ENCODE assay signal across 19 cellular contexts in genomic region chr9:33378121-33378795, GRCh38. TPM values are rescaled to one million over a fixed set of nuclear protein-coding genes. Genes with fewer than 3 reads are reported as not detected.
A peak's percentile ranks its signal among the peaks of the same experiment; 100 is the strongest.
DNase-seq lines count a peak whose midpoint lies in the region; ATAC-seq, FAIRE-seq and TF ChIP-seq lines count a peak whose summit lies in the region.
"Had no signal": no experiment of that assay in that cellular context is flagged by ENCODE, and none has a peak within 500 bp of the region (broad histone marks: within the 10 kb centered on the region; RNA-seq: fewer than 3 reads in every experiment).

No MANE protein-coding gene starts in this region.

- H2BK120ac ChIP-seq in mesenchymal stem cell (ENCODE audit: low read depth, low read length), result no peak overlapping the region
- no peak overlapping the region for H2BK120ac ChIP-seq in neuronal stem cell (ENCODE audit: low read depth, low read length)

- POLR2A ChIA-PET in K562 (lab: Yijun Ruan, JAX), result interaction anchor here (1.0 kb wide), 1 partner anchor 63 kb away, joined by 4 read pairs; no protein-coding TSS in a partner anchor

- H4K8ac ChIP-seq in mesenchymal stem cell (ENCODE audit: low read length) (no peak overlapping the region), neuronal stem cell (ENCODE audit: low read depth, low read length) (no peak overlapping the region)

- H3K4me3 ChIP-seq in K562, result no peak overlapping the region
- no peak overlapping the region for H3K4me3 ChIP-seq in mesenchymal stem cell (ENCODE audit: insufficient read depth in 1 of 2, low read depth in 1 of 2, low read length in 2 of 2)
- no peak overlapping the region for H3K4me3 ChIP-seq in neuronal stem cell (ENCODE audit: low read length in 2 of 2)
- H3K4me3 ChIP-seq in suprapubic skin, result no peak overlapping the region
- H3K4me3 ChIP-seq: A549 had no signal

- TF ChIP-seq EP300 in K562 (IDR thresholded peaks at IDR 0.05; ENCODE audit: low read length), result no peak
- no peak for TF ChIP-seq EP300 in suprapubic skin (IDR thresholded peaks at IDR 0.05)

- intact Hi-C loops in K562 (cut with micrococcal nuclease), result no loop called here

- 71% methylated on average over 6 of the region's 9 CpGs for WGBS in K562 (ENCODE audit: insufficient coverage, low coverage, missing lambda C conversion rate)
- 96% methylated on average over 6 of the region's 9 CpGs for WGBS in mesenchymal stem cell
- WGBS in neuronal stem cell (ENCODE audit: extremely low coverage in 2 of 2, insufficient read length in 2 of 2, insufficient replicate concordance in 1 of 2), 2 donors, result no CpG with 5 or more reads among the region's 9 CpGs
- WGBS in suprapubic skin, result 89% methylated on average over 7 of the region's 9 CpGs

- H3K4me1 ChIP-seq in K562 (replicated peaks in 1 of 2; ENCODE audit: control insufficient read depth in 2 of 2, insufficient read depth in 2 of 2, low read length in 2 of 2) (peaks cover 21 to 23% of the 10 kb centered on the region in 2 experiments), mesenchymal stem cell (ENCODE audit: control insufficient read depth, insufficient read depth, low read depth, low read length) (peaks cover 16% of the 10 kb centered on the region), neuronal stem cell (ENCODE audit: control insufficient read depth in 2 of 2, insufficient read depth in 1 of 2, low read depth in 1 of 2, low read length in 2 of 2) (peaks cover 8 to 9% of the 10 kb centered on the region in 2 donors), suprapubic skin (peaks cover 21% of the 10 kb centered on the region)

- H3K14ac ChIP-seq in mesenchymal stem cell (ENCODE audit: low read length in 2 of 2) (no peak overlapping the region), neuronal stem cell (ENCODE audit: low read length) (no peak overlapping the region)

- CTCF ChIA-PET in K562 (lab: Yijun Ruan, JAX; ENCODE audit: low intra/inter-chr PET ratio), result no interaction called here

- H2AFZ ChIP-seq in K562 (ENCODE audit: low read depth, low read length), result no peak overlapping the region
- H2AFZ ChIP-seq in mesenchymal stem cell (ENCODE audit: low read depth, low read length), result no peak overlapping the region
- no peak overlapping the region for H2AFZ ChIP-seq in neuronal stem cell (ENCODE audit: low read length)

- no peaks in the 10 kb centered on the region for H3K9me1 ChIP-seq in K562 (ENCODE audit: control insufficient read depth, insufficient read depth, low read length)

- H3K27me3 ChIP-seq in K562 (ENCODE audit: control insufficient read depth in 2 of 2, insufficient read depth in 2 of 2, low read length in 2 of 2) (no peaks in the 10 kb centered on the region), mesenchymal stem cell (ENCODE audit: control insufficient read depth in 1 of 2, insufficient read depth in 1 of 2, low read length in 2 of 2) (no peaks in the 10 kb centered on the region), neuronal stem cell (ENCODE audit: control insufficient read depth in 3 of 3, insufficient read depth in 3 of 3, low read depth in 1 of 3, low read length in 3 of 3) (no peaks in the 10 kb centered on the region), suprapubic skin (no peaks in the 10 kb centered on the region)
- H3K27me3 ChIP-seq: BE2C had no signal

- no peak overlapping the region for H3K23ac ChIP-seq in mesenchymal stem cell (ENCODE audit: low read length in 2 of 2)
- no peak overlapping the region for H3K23ac ChIP-seq in neuronal stem cell (ENCODE audit: low read depth, low read length, poor library complexity)

- no peak overlapping the region for H3K9ac ChIP-seq in K562 (ENCODE audit: insufficient read depth in 1 of 2, low read depth in 2 of 2, low read length in 2 of 2)
- H3K9ac ChIP-seq in mesenchymal stem cell (ENCODE audit: low read length), result no peak overlapping the region
- H3K9ac ChIP-seq in neuronal stem cell (ENCODE audit: low read depth, low read length, poor library complexity), result no peak overlapping the region

- H4K20me1 ChIP-seq in K562 (replicated peaks; ENCODE audit: control insufficient read depth, insufficient read depth, low read length), result no peaks in the 10 kb centered on the region

- DNase-seq in K562 (ENCODE audit: extremely low read depth in 1 of 4, low spot score in 3 of 4) (no peak), mesenchymal stem cell (no peak), neuronal stem cell (ENCODE audit: low spot score) (no peak), suprapubic skin (ENCODE audit: low spot score in 2 of 2) (peak; percentile 36 to 66), NCI-H1417 treated with DMSO at 0.1 percent for 48 hours (lab: John Stamatoyannopoulos, UW) (no peak), GDM1 (lab: John Stamatoyannopoulos, UW) (no peak)
- DNase-seq: BE2C; CD4-positive, alpha-beta memory T cell; DMS153; DND-41; GF-D8 had no signal

- H3K27ac ChIP-seq in K562 (ENCODE audit: extremely low read depth, low read depth, low read length) (no peak overlapping the region), mesenchymal stem cell (ENCODE audit: low read length, poor library complexity, severe bottlenecking) (no peak overlapping the region), neuronal stem cell (replicated peaks; ENCODE audit: low read length) (no peak overlapping the region), suprapubic skin (no peak overlapping the region)
- H3K27ac ChIP-seq: C4-2B had no signal

- no peak overlapping the region for H2BK12ac ChIP-seq in mesenchymal stem cell (ENCODE audit: low read length in 2 of 2)
- peak overlapping the region; percentile 63 for H2BK12ac ChIP-seq in neuronal stem cell (ENCODE audit: low read length)

- H3K18ac ChIP-seq in mesenchymal stem cell (ENCODE audit: low read depth in 1 of 2, low read length in 2 of 2), result no peak overlapping the region
- peak overlapping the region; percentile 27 for H3K18ac ChIP-seq in neuronal stem cell (ENCODE audit: low read length)

- TF ChIP-seq CTCF in K562 (IDR thresholded peaks at IDR 0.05 in 2 of 3, conservative IDR thresholded peaks at IDR 0.05 in 1 of 3; ENCODE audit: insufficient read depth in 2 of 3, low read depth in 1 of 3, low read length in 3 of 3) (no peak), suprapubic skin (IDR thresholded peaks at IDR 0.05) (no peak)

- H2BK5ac ChIP-seq in mesenchymal stem cell (ENCODE audit: low read depth, low read length, poor library complexity, severe bottlenecking), result no peak overlapping the region
- H2BK5ac ChIP-seq in neuronal stem cell (ENCODE audit: low read length), result no peak overlapping the region

- H2BK15ac ChIP-seq in mesenchymal stem cell (ENCODE audit: low read depth, poor library complexity, severe bottlenecking) (no peak overlapping the region), neuronal stem cell (ENCODE audit: low read length) (no peak overlapping the region)

- no peaks in the 10 kb centered on the region for H3K79me2 ChIP-seq in K562 (ENCODE audit: control insufficient read depth, insufficient read depth, low read length)

- H4K91ac ChIP-seq in mesenchymal stem cell (ENCODE audit: low read length) (no peak overlapping the region), neuronal stem cell (ENCODE audit: low read depth, low read length, poor library complexity) (no peak overlapping the region)

- ATAC-seq in K562 (no peak), GM18505 (IDR thresholded peaks at IDR 0.05; ENCODE audit: unreplicated experiment) (no peak)
- ATAC-seq: A549, HCT116 had no signal

- no peaks in the 10 kb centered on the region; the same call in 2 of the 3 replicates for H3K36me3 ChIP-seq in K562 (ENCODE audit: control insufficient read depth, insufficient read depth, low read length)
- H3K36me3 ChIP-seq in mesenchymal stem cell (ENCODE audit: control insufficient read depth in 1 of 2, insufficient read depth in 2 of 2, low read depth in 1 of 2, low read length in 2 of 2), result peaks cover 8 to 13% of the 10 kb centered on the region in 2 experiments
- no peaks in the 10 kb centered on the region for H3K36me3 ChIP-seq in neuronal stem cell (replicated peaks in 1 of 2; ENCODE audit: control insufficient read depth in 2 of 2, insufficient read depth in 2 of 2, low read length in 2 of 2)
- H3K36me3 ChIP-seq in suprapubic skin, result no peaks in the 10 kb centered on the region

- no peak overlapping the region for H3K4me2 ChIP-seq in K562 (ENCODE audit: insufficient read depth, low read length)
- no peak overlapping the region for H3K4me2 ChIP-seq in mesenchymal stem cell (ENCODE audit: low read length, poor library complexity, severe bottlenecking)
- H3K4me2 ChIP-seq in neuronal stem cell (ENCODE audit: insufficient read depth, low read length, poor library complexity, severe bottlenecking), result no peak overlapping the region
- H3K4me2 ChIP-seq: A549 had no signal

- in situ Hi-C loops in K562 (cut with MboI), result no loop called here

- H2AK5ac ChIP-seq in mesenchymal stem cell (ENCODE audit: low read length, severe bottlenecking) (peak overlapping the region; percentile 46), neuronal stem cell (ENCODE audit: low read depth, low read length) (peak overlapping the region; percentile 30)

- H3K4ac ChIP-seq in mesenchymal stem cell (ENCODE audit: low read depth in 1 of 2, low read length in 2 of 2) (no peak overlapping the region), neuronal stem cell (ENCODE audit: low read length) (no peak overlapping the region)

- no peak for TF ChIP-seq RAD21 in K562 (CRISPR knock-in tag; conservative IDR thresholded peaks at IDR 0.05 in 1 of 2, IDR thresholded peaks at IDR 0.05 in 1 of 2)

- H3K79me1 ChIP-seq in mesenchymal stem cell (replicated peaks; ENCODE audit: low read length, poor library complexity, severe bottlenecking), result no peaks in the 10 kb centered on the region
- no peaks in the 10 kb centered on the region for H3K79me1 ChIP-seq in neuronal stem cell (ENCODE audit: low read depth, low read length)

- TF ChIP-seq POLR2A in K562 (conservative IDR thresholded peaks at IDR 0.05), result no peak
- no peak for TF ChIP-seq POLR2A in suprapubic skin (IDR thresholded peaks at IDR 0.05)
- no peak for TF ChIP-seq POLR2A in GM18505 (IDR thresholded peaks at IDR 0.05; ENCODE audit: borderline replicate concordance, extremely low read depth, insufficient read depth, insufficient read length)

- H3K9me3 ChIP-seq in K562 (replicated peaks; ENCODE audit: control insufficient read depth, insufficient read depth, low read depth, low read length) (no peaks in the 10 kb centered on the region), mesenchymal stem cell (ENCODE audit: control insufficient read depth, low read length) (no peaks in the 10 kb centered on the region), neuronal stem cell (replicated peaks in 1 of 2; ENCODE audit: control insufficient read depth in 2 of 2, insufficient read depth in 1 of 2, low read depth in 1 of 2, low read length in 2 of 2) (no peaks in the 10 kb centered on the region), suprapubic skin (no peaks in the 10 kb centered on the region)
- H3K9me3 ChIP-seq: A549, BE2C had no signal

- FAIRE-seq in K562 (lab: Jason Lieb, UNC), result no peak
- FAIRE-seq: A549, D721Med, GM18507 had no signal

- no TSS peak for BruUV-seq in K562 (replicated peaks; lab: Mats Ljungman, UMichigan)

RNA-seq across cellular contexts. Expression of gene AQP7, which starts 24.1 kb away (rescaled TPM):
- 0.70 and 1.6 TPM in 2 replicates for total RNA-seq in K562 (2011; cell fraction: chromatin; rRNA removed; ENCODE audit: low replicate concordance)
- 0.50 and 1.3 TPM in 2 replicates for total RNA-seq in K562 (2011; cell fraction: nucleolus; rRNA removed)
- total RNA-seq in K562 (2011; cell fraction: nucleoplasm; rRNA removed), result 1.3 and 2.0 TPM in 2 replicates
- total RNA-seq in K562 (2014; rRNA removed), result not detected in 2 replicates
- total RNA-seq in K562 (2014; rRNA removed; fragmentation: Illumina TruSeq; extraction: Trizol), result 0.06 TPM in 1 of 2 replicates, not detected in the other
- not detected in 2 replicates for total RNA-seq in K562 (2015; rRNA removed; fragmentation: Illumina TruSeq; extraction: Trizol)
- 0.04 and 0.13 TPM in 2 replicates for total RNA-seq in K562 (2021)
- polyA plus RNA-seq in K562 (2011; rRNA removed), result 0.50 and 0.53 TPM in 2 replicates
- polyA plus RNA-seq in K562 (2011; cell fraction: cytosol; rRNA removed), result 0.25 and 1.5 TPM in 2 replicates
- 1.5 and 1.9 TPM in 2 replicates for polyA plus RNA-seq in K562 (2011; cell fraction: nucleus; rRNA removed)
- polyA plus RNA-seq in K562 (2012), result 0.17 and 0.66 TPM in 2 replicates
- 0.07 and 0.15 TPM in 2 replicates for polyA plus RNA-seq in K562 (2014; fragmentation: Illumina TruSeq; extraction: Trizol)
- polyA plus RNA-seq in K562 (2014; fragmentation: Nextera tagmentation; extraction: Ambion mirVana), result under 1 TPM in 1 of 2 experiments, not detected in 1; 0.11 TPM
- 0.04 and 0.46 TPM in 2 replicates for polyA plus RNA-seq in K562 (2014; rRNA removed)
- polyA minus RNA-seq in K562 (2011; rRNA and poly(A)+ RNA removed), result 0.18 and 0.81 TPM in 2 replicates
- not detected in 2 replicates for polyA minus RNA-seq in K562 (2011; cell fraction: cytosol; rRNA and poly(A)+ RNA removed)
- polyA minus RNA-seq in K562 (2011; cell fraction: nucleus; rRNA and poly(A)+ RNA removed), result 0.22 TPM in 1 of 2 replicates, not detected in the other
- polyA plus RNA-seq in mesenchymal stem cell (2013, experiment 1 of 2), result 0.03 TPM
- polyA plus RNA-seq in mesenchymal stem cell (2013, experiment 2 of 2), result 0.11 TPM
- not detected for polyA plus RNA-seq in neuronal stem cell (2013, experiment 1 of 2)
- polyA plus RNA-seq in neuronal stem cell (2013, experiment 2 of 2), result not detected
- 10 to 100 TPM in 2 of 4 donors, 1 to 10 TPM in 2; 2.1 to 66.5 (median 13.1) TPM for total RNA-seq in suprapubic skin
- total RNA-seq: H4, HT1080 had no signal

Comparison
In these comparisons a context has a peak if more than half of its experiments do, and no peak if none do; other contexts are left out.
1. DNase-seq: peak in suprapubic skin (2 of 2); none in K562 (0 of 4), mesenchymal stem cell (single experiment), neuronal stem cell (single experiment), NCI-H1417 treated with DMSO at 0.1 percent for 48 hours (single experiment) and GDM1 (single experiment).